In the genomic region with DNA sequence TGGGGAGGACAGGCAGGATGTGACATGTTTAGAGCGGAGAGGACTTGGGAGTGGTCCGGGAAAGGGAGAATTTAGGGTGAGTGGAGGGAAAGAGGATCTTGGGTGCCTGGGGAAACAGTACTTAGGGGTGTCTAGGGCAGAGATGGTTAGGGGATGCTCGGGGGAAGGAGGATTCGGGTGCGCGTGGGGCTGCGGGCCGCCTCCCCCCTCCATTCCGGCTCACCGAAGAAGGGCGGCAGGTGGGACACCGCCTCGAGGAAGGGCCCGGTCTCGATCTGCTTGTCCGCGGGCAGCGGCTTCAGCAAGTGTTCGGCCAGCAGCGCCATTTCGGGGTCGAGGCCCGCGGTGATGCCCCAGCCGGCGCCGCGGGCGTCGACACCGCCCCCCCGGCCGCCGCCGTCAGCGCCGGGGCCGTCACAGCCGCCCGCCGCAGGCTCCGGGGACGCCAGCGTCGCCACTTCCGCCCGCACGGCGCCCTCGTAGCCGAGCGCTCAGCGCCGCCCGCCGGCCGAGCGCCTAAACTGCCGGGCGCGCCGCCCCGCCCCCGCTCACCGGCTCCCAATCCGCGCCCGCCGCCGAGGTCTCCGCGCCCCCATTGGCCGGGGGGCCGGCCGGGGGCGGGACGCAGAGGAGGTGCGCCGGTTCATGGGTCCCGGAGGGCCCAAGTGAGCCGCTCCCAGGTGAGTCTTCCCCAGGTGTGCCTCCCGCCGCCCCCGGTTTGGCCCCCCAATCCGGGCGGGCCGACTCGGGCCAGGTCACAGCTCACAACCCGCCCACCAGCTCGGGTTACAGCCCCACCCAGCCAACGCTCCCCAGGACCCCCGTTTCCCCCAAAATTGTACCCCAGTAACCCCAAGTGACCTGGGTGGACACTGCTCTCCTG, we compare ENCODE assay signal across 9 cellular contexts. TPM values are rescaled to one million over a fixed set of nuclear protein-coding genes. Genes with fewer than 3 reads are reported as not detected.
DNase-seq lines count a peak whose midpoint lies in the region; ATAC-seq, FAIRE-seq and TF ChIP-seq lines count a peak whose summit lies in the region.
"Had no signal": no experiment of that assay in that cellular context is flagged by ENCODE, and none has a peak within 500 bp of the region (broad histone marks: within the 10 kb centered on the region; RNA-seq: fewer than 3 reads in every experiment).

A gene with protein sequence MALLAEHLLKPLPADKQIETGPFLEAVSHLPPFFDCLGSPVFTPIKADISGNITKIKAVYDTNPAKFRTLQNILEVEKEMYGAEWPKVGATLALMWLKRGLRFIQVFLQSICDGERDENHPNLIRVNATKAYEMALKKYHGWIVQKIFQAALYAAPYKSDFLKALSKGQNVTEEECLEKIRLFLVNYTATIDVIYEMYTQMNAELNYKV (minus strand): TSS at position 493 of the 883 bp plus-strand sequence. CDS start 167 bp downstream, at position 326.

- peaks cover 0 to 9% of the 10 kb centered on the region in 2 experiments; a peak in 2 of 5 replicates for H3K27me3 ChIP-seq in HepG2 (ENCODE audit: control insufficient read depth in 1 of 2, insufficient read depth in 2 of 2, low read length in 2 of 2)

- CTCF ChIA-PET in HepG2 (lab: Yijun Ruan, JAX; ENCODE audit: low intra/inter-chr PET ratio, low total read pairs) = interaction anchor here (1.0 to 2.3 kb wide), 3 partner anchors 27 to 75 kb away, joined by 3 to 32 read pairs (median 8); no protein-coding TSS in a partner anchor

- POLR2A ChIA-PET in HepG2 (lab: Yijun Ruan, JAX) = no interaction called here

- no TSS peak for BruUV-seq in HepG2 (replicated peaks; lab: Mats Ljungman, UMichigan)

- peaks cover 58% of the 10 kb centered on the region for H3K4me1 ChIP-seq in HepG2 (ENCODE audit: insufficient read depth, low read length)

- in situ Hi-C loops in HepG2 (cut with HindIII; ENCODE audit: extremely low pct_ligation_motif_present, low pct_unique_long_range_greater_than_20kb) = loop anchor here (5.0 kb wide), 1 partner anchor 33 kb away; no protein-coding TSS in a partner anchor

- DNase-seq in AML-193 (lab: John Stamatoyannopoulos, UW) (peak; percentile 78 to 81), NCI-H510A treated with DMSO at 0.1 percent for 48 hours (lab: John Stamatoyannopoulos, UW) (peak; percentile 91), HepG2 (ENCODE audit: low spot score) (peak; percentile 58)
- DNase-seq in activated CD4-positive, alpha-beta T cell treated with anti-CD3 and anti-CD28 coated beads, Interleukin-2, amount 50 U/mL, for 1 hour = peak; percentile 87
- DNase-seq in stimulated activated CD4-positive, alpha-beta T cell treated with anti-CD3 and anti-CD28 coated beads, Interleukin-4, amount 100 ng/mL, for 1 hour = peak; percentile 91

- H4K20me1 ChIP-seq in HepG2 (ENCODE audit: insufficient read depth, low read length) = no peaks in the 10 kb centered on the region

- peaks cover 4% of the 10 kb centered on the region for H3K27me3 Mint-ChIP-seq in dendritic cell treated with granulocyte-macrophage colony-stimulating factor and Interleukin-4, amounts not matched to agents 40 ng/mL and 50 ng/mL, for 4 days

- TF ChIP-seq RAD21 in HepG2 (CRISPR knock-in tag; IDR thresholded peaks at IDR 0.05) = peak; percentile 100

- H3K27ac Mint-ChIP-seq in dendritic cell treated with granulocyte-macrophage colony-stimulating factor and Interleukin-4, amounts not matched to agents 40 ng/mL and 50 ng/mL, for 4 days = peak within 1 kb of the TSS; percentile 89

- peak within 1 kb of the TSS; percentile 75 for H3K9ac ChIP-seq in HepG2 (ENCODE audit: insufficient read depth, low read depth, low read length)

- TF ChIP-seq CTCF in HepG2 (CRISPR knock-in tag; IDR thresholded peaks at IDR 0.05) = peak; percentile 59; the same call in 1 of the 2 replicates

- FAIRE-seq in HepG2 (lab: Jason Lieb, UNC) = no peak
- FAIRE-seq: colon had no signal

- intact Hi-C loops in dendritic cell treated with granulocyte-macrophage colony-stimulating factor and Interleukin-4, amounts not matched to agents 40 ng/mL and 50 ng/mL, for 4 days (cut with micrococcal nuclease) = loop anchor here (1.0 kb wide), 1 partner anchor 75 kb away; no protein-coding TSS in a partner anchor
- intact Hi-C loops in HepG2 (cut with micrococcal nuclease; ENCODE audit: unreplicated experiment) = loop anchor here (1.0 kb wide), 1 partner anchor 27 kb away; no protein-coding TSS in a partner anchor

- TF ChIP-seq EP300 in HepG2 (IDR thresholded peaks at IDR 0.05; ENCODE audit: low read depth in 2 of 2, low read length in 2 of 2) (no peak), HepG2 (CRISPR knock-in tag; IDR thresholded peaks at IDR 0.05; ENCODE audit: borderline replicate concordance) (no peak)

- H3K27ac ChIP-seq in HepG2 (ENCODE audit: extremely low read length, insufficient read depth, low read length) = no peak within 1 kb of the TSS

- ATAC-seq in GM19043 (IDR thresholded peaks at IDR 0.05; ENCODE audit: low read depth, unreplicated experiment) (peak; percentile 86), HG03354 (IDR thresholded peaks at IDR 0.05; ENCODE audit: poor library complexity, severe bottlenecking, unreplicated experiment) (peak; percentile 94), HepG2 (peak; percentile 93)

- H3K79me2 ChIP-seq in HepG2 (ENCODE audit: insufficient read depth, low read length) = peaks cover 7% of the 10 kb centered on the region

- peak within 1 kb of the TSS; percentile 87 for H2AFZ ChIP-seq in HepG2 (ENCODE audit: low read length)

- no peaks in the 10 kb centered on the region for H3K9me3 ChIP-seq in HepG2 (ENCODE audit: low read length)

- peak in 1 of 2 experiments; percentile 32; a peak in 1 of 4 replicates for TF ChIP-seq POLR2A in HepG2 (IDR thresholded peaks at IDR 0.05; ENCODE audit: insufficient read depth in 1 of 2, low read depth in 2 of 2, low read length in 2 of 2)

- peaks cover 9% of the 10 kb centered on the region for H3K36me3 Mint-ChIP-seq in dendritic cell treated with granulocyte-macrophage colony-stimulating factor and Interleukin-4, amounts not matched to agents 40 ng/mL and 50 ng/mL, for 4 days (ENCODE audit: low read depth)

- H3K9me3 Mint-ChIP-seq in dendritic cell treated with granulocyte-macrophage colony-stimulating factor and Interleukin-4, amounts not matched to agents 40 ng/mL and 50 ng/mL, for 4 days = no peaks in the 10 kb centered on the region

- peak within 1 kb of the TSS; percentile 100 for H3K4me2 ChIP-seq in HepG2 (ENCODE audit: low read depth, low read length)

- no peaks in the 10 kb centered on the region for H3K36me3 ChIP-seq in HepG2 (replicated peaks in 1 of 2; ENCODE audit: control insufficient read depth in 1 of 2, insufficient read depth in 2 of 2, low read length in 2 of 2)

- H3K4me1 Mint-ChIP-seq in dendritic cell treated with granulocyte-macrophage colony-stimulating factor and Interleukin-4, amounts not matched to agents 40 ng/mL and 50 ng/mL, for 4 days (ENCODE audit: low read depth) = peaks cover 55% of the 10 kb centered on the region

- 0% methylated on average over 7 of the region's 92 CpGs for WGBS in HepG2 (ENCODE audit: low lambda C conversion rate)

- peak within 1 kb of the TSS; percentile 93 for H3K4me3 Mint-ChIP-seq in dendritic cell treated with granulocyte-macrophage colony-stimulating factor and Interleukin-4, amounts not matched to agents 40 ng/mL and 50 ng/mL, for 4 days

- peak within 1 kb of the TSS; percentile 73 to 92 (median 80) for H3K4me3 ChIP-seq in HepG2 (replicated peaks in 1 of 3; ENCODE audit: insufficient read depth in 1 of 3, low read depth in 2 of 3, low read length in 3 of 3)

TF ChIP-seq in HepG2, 621 proteins besides CTCF, POLR2A, EP300 and RAD21 (continues in another document):
- TF ChIP-seq BORCS8-MEF2B (CRISPR knock-in tag; IDR thresholded peaks at IDR 0.05) = peak; percentile 3; the same call in 1 of the 2 replicates
- no peak for TF ChIP-seq ZSCAN30 (CRISPR knock-in tag; IDR thresholded peaks at IDR 0.05)
- no peak for TF ChIP-seq ZNF589 (CRISPR knock-in tag; conservative IDR thresholded peaks at IDR 0.05)
- peak; percentile 79 for TF ChIP-seq NFYB (CRISPR knock-in tag; IDR thresholded peaks at IDR 0.05)
- TF ChIP-seq SP5 (CRISPR knock-in tag; IDR thresholded peaks at IDR 0.05; ENCODE audit: borderline replicate concordance, low read depth) = peak; percentile 20; the same call in 1 of the 2 replicates
- peak; percentile 67; the same call in 1 of the 2 replicates for TF ChIP-seq SIN3A (IDR thresholded peaks at IDR 0.05; ENCODE audit: borderline replicate concordance, low read depth, low read length)
- no peak for TF ChIP-seq ZNF713 (CRISPR knock-in tag; IDR thresholded peaks at IDR 0.05)
- no peak for TF ChIP-seq ZNF616 (CRISPR knock-in tag; IDR thresholded peaks at IDR 0.05; ENCODE audit: low read depth)

RNA-seq across cellular contexts. Expression of the gene that starts here (rescaled TPM):
- total RNA-seq in HepG2 (2016; rRNA removed; fragmentation: Illumina TruSeq; extraction: Trizol) = 12.9 and 13.0 TPM in 2 replicates
- total RNA-seq in HepG2 (2016; cell fraction: cytosol; rRNA removed; fragmentation: Illumina TruSeq; extraction: Trizol; ENCODE audit: low read depth) = 14.4 and 15.2 TPM in 2 replicates
- 12.4 and 12.7 TPM in 2 replicates for total RNA-seq in HepG2 (2016; cell fraction: insoluble cytoplasmic fraction; rRNA removed; fragmentation: Illumina TruSeq; extraction: Trizol)
- total RNA-seq in HepG2 (2016; cell fraction: membrane; rRNA removed; fragmentation: Illumina TruSeq; extraction: Trizol) = 34.8 and 35.0 TPM in 2 replicates
- total RNA-seq in HepG2 (2016; cell fraction: nucleus; rRNA removed; fragmentation: Illumina TruSeq; extraction: Trizol) = 4.4 and 5.2 TPM in 2 replicates
- 10.7 and 11.5 TPM in 2 replicates for polyA plus RNA-seq in HepG2 (2011; rRNA removed)
- 10.9 and 11.5 TPM in 2 replicates for polyA plus RNA-seq in HepG2 (2011; cell fraction: cytosol; rRNA removed)
- polyA plus RNA-seq in HepG2 (2011; cell fraction: nucleus; rRNA removed) = 3.4 and 4.3 TPM in 2 replicates
- 12.3 and 13.7 TPM in 2 replicates for polyA plus RNA-seq in HepG2 (2012)
- 20.7 and 21.8 TPM in 2 replicates for polyA plus RNA-seq in HepG2 (2016; cell fraction: cytosol; fragmentation: Illumina TruSeq; extraction: Trizol; ENCODE audit: low read depth)
- 17.9 TPM in 2 replicates for polyA plus RNA-seq in HepG2 (2016; cell fraction: insoluble cytoplasmic fraction; fragmentation: Illumina TruSeq; extraction: Trizol; ENCODE audit: low read depth)
- polyA plus RNA-seq in HepG2 (2016; cell fraction: membrane; fragmentation: Illumina TruSeq; extraction: Trizol; ENCODE audit: low read depth) = 36.8 and 38.1 TPM in 2 replicates
- 10.2 and 10.4 TPM in 2 replicates for polyA plus RNA-seq in HepG2 (2016; cell fraction: nucleus; fragmentation: Illumina TruSeq; extraction: Trizol; ENCODE audit: insufficient read depth, low read depth)
- 25.4 and 50.4 TPM in 2 replicates for polyA minus RNA-seq in HepG2 (2011; rRNA and poly(A)+ RNA removed; ENCODE audit: low replicate concordance)
- 16.7 and 19.5 TPM in 2 replicates for polyA minus RNA-seq in HepG2 (2011; cell fraction: cytosol; rRNA and poly(A)+ RNA removed)
- polyA minus RNA-seq in HepG2 (2011; cell fraction: nucleus; rRNA and poly(A)+ RNA removed) = 2.4 and 3.9 TPM in 2 replicates
